Comparison of ENCODE assay signal across 13 cellular contexts in genomic region chr2:138494265-138494966, GRCh38.
"Had no signal": no experiment of that assay in that cellular context is flagged by ENCODE, and none has a peak within 500 bp of the region (broad histone marks: within the 10 kb centered on the region; RNA-seq: fewer than 3 reads in every experiment).

No MANE protein-coding gene starts in this region.

- H3K36me3 ChIP-seq: suprapubic skin had no signal

- H3K36me3 Mint-ChIP-seq: activated naive CD4-positive, alpha-beta T cell treated with anti-CD3 and anti-CD28 coated beads, Interleukin-2, amount 50 U/mL, for 24 hours had no signal

- H3K4me3 ChIP-seq: suprapubic skin had no signal

- DNase-seq: activated CD4-positive, alpha-beta T cell treated with anti-CD3 and anti-CD28 coated beads, Interleukin-2, amount 50 U/mL, for 4 hours; activated gamma-delta T cell; activated T-cell treated with anti-CD3 and anti-CD28 coated beads, Interleukin-2, amount 50 U/mL, for 72 hours; foreskin keratinocyte; hippocampal formation; mammary epithelial cell; stimulated activated CD4-positive, alpha-beta T cell treated with anti-CD3 and anti-CD28 coated beads, Interleukin-2, amount 100 ng/mL, for 24 hours had no signal

- H3K27ac ChIP-seq: epithelial cell of prostate, foreskin keratinocyte, suprapubic skin had no signal

- H3K4me3 Mint-ChIP-seq: activated naive CD4-positive, alpha-beta T cell treated with anti-CD3 and anti-CD28 coated beads, Interleukin-2, amount 50 U/mL, for 24 hours; activated T-cell treated with anti-CD3 and anti-CD28 coated beads, Interleukin-2, amount 50 U/mL, for 72 hours; neural crest cell; stimulated activated naive CD8-positive, alpha-beta T cell treated with anti-CD3 and anti-CD28 coated beads, Interleukin-15, Interleukin-2, amounts not matched to agents 100 ng/mL and 50 ng/mL, for 24 hours; type B pancreatic cell had no signal

- H3K27me3 Mint-ChIP-seq: activated naive CD4-positive, alpha-beta T cell treated with anti-CD3 and anti-CD28 coated beads, Interleukin-2, amount 50 U/mL, for 24 hours; stimulated activated naive CD8-positive, alpha-beta T cell treated with anti-CD3 and anti-CD28 coated beads, Interleukin-15, Interleukin-2, amounts not matched to agents 100 ng/mL and 50 ng/mL, for 24 hours; type B pancreatic cell had no signal

- H3K27ac Mint-ChIP-seq: activated naive CD4-positive, alpha-beta T cell treated with anti-CD3 and anti-CD28 coated beads, Interleukin-2, amount 50 U/mL, for 24 hours; activated T-cell treated with anti-CD3 and anti-CD28 coated beads, Interleukin-2, amount 50 U/mL, for 72 hours; stimulated activated naive CD8-positive, alpha-beta T cell treated with anti-CD3 and anti-CD28 coated beads, Interleukin-15, Interleukin-2, amounts not matched to agents 100 ng/mL and 50 ng/mL, for 24 hours; type B pancreatic cell had no signal

- H3K9me3 ChIP-seq: suprapubic skin had no signal

- H3K27me3 ChIP-seq: foreskin keratinocyte, suprapubic skin had no signal

- H3K4me1 ChIP-seq: foreskin keratinocyte had no signal

- ATAC-seq: activated T-cell treated with anti-CD3 and anti-CD28 coated beads, Interleukin-2, amount 50 U/mL, for 72 hours had no signal

- H3K9me3 Mint-ChIP-seq: activated naive CD4-positive, alpha-beta T cell treated with anti-CD3 and anti-CD28 coated beads, Interleukin-2, amount 50 U/mL, for 24 hours; activated T-cell treated with anti-CD3 and anti-CD28 coated beads, Interleukin-2, amount 50 U/mL, for 72 hours; neural crest cell; stimulated activated naive CD8-positive, alpha-beta T cell treated with anti-CD3 and anti-CD28 coated beads, Interleukin-15, Interleukin-2, amounts not matched to agents 100 ng/mL and 50 ng/mL, for 24 hours; type B pancreatic cell had no signal
